ENCODE assay signal across 30 cellular contexts in the genomic region with DNA sequence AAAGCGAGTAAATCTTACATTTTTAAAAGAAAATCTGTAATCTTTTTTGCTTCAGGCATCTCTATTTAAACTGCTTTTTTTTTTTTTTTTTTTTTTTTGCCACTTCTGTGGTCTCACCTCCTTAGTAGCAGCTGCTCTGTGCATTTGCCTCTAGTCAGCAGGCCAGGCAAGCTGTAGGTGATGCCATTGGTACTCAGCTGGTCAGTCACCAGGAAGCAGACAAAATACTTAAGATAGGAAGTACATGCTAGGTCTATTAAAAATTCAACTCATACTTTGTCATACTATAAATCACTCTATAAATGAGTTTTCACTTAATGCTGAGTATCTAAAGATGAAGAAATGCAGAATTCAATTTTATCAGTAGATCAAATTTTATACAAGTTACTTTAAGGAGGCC.
A peak's percentile ranks its signal among the peaks of the same experiment; 100 is the strongest.
DNase-seq lines count a peak whose midpoint lies in the region; ATAC-seq and TF ChIP-seq lines count a peak whose summit lies in the region.
"Had no signal": no experiment of that assay in that cellular context is flagged by ENCODE, and none has a peak within 500 bp of the region (broad histone marks: within the 10 kb centered on the region; RNA-seq: fewer than 3 reads in every experiment).

No MANE protein-coding gene starts in this region.

- no peak for TF ChIP-seq CTCF in PC-3 (conservative IDR thresholded peaks at IDR 0.05; ENCODE audit: low read depth, low read length)

- POLR2A ChIA-PET in PC-3 (lab: Charles Lee; ENCODE audit: unreplicated experiment), result no interaction called here

- no peak overlapping the region for H3K9ac ChIP-seq in PC-3 (ENCODE audit: low read length)
- H3K9ac ChIP-seq: BLaER1; BLaER1 treated with 17β-estradiol and CSF1 and Interleukin-3, amounts not matched to agents 10 nM and 100 nM had no signal

- no peaks in the 10 kb centered on the region for H3K9me3 ChIP-seq in PC-3 (ENCODE audit: low read length)
- H3K9me3 ChIP-seq: BE2C, BLaER1 had no signal

- H3K36me3 ChIP-seq in PC-3 (ENCODE audit: low read depth, low read length), result no peaks in the 10 kb centered on the region
- H3K36me3 ChIP-seq: BE2C, BLaER1 had no signal

- H3K27ac ChIP-seq in PC-3 (ENCODE audit: low read length), result no peak overlapping the region
- H3K27ac ChIP-seq: 22Rv1; A549; BLaER1; BLaER1 treated with 17β-estradiol and CSF1 and Interleukin-3, amounts not matched to agents 10 nM and 100 nM; C4-2B had no signal

- no peak overlapping the region for H2AFZ ChIP-seq in PC-3 (ENCODE audit: low read length)

- DNase-seq in DMS53 (lab: John Stamatoyannopoulos, UW) (peak; percentile 0), DMS53 treated with DMSO at 0.1 percent for 48 hours (lab: John Stamatoyannopoulos, UW; ENCODE audit: unreplicated experiment) (no peak), PC-3 (peak; percentile 29), RKO (ENCODE audit: low spot score) (peak; percentile 19), mucosa of gallbladder (ENCODE audit: low spot score) (no peak)
- DNase-seq: 8988T; ACHN; AML-193; BE2C; C1 segment of cervical spinal cord; Caco-2; Calu3; CD4-positive, alpha-beta memory T cell; CD4-positive, alpha-beta T cell; CD4-positive, CD25-positive, alpha-beta regulatory T cell; CD8-positive, alpha-beta memory T cell; CD8-positive, alpha-beta T cell; COR-L47; DMS 273 treated with DMSO at 0.1 percent for 48 hours; DMS153; DMS79; DMS79 treated with DMSO at 0.1 percent for 48 hours; DND-41; EL had no signal

- no peaks in the 10 kb centered on the region for H3K9me2 ChIP-seq in PC-3 (replicated peaks; ENCODE audit: low read length)

- ATAC-seq in PC-3 (peak; percentile 97), GM19328 (IDR thresholded peaks at IDR 0.05; ENCODE audit: unreplicated experiment) (no peak)
- ATAC-seq: CD8-positive, alpha-beta T cell had no signal

- intact Hi-C loops in PC-3 (cut with micrococcal nuclease), result no loop called here

- CTCF ChIA-PET in PC-3 (lab: Charles Lee), result interaction anchor here (0.7 kb wide), 1 partner anchor 13 kb away, joined by 10 read pairs; no protein-coding TSS in a partner anchor

- H3K27me3 ChIP-seq in PC-3 (ENCODE audit: low read length), result no peaks in the 10 kb centered on the region
- H3K27me3 ChIP-seq: BE2C; BLaER1; BLaER1 treated with 17β-estradiol and CSF1 and Interleukin-3, amounts not matched to agents 10 nM and 100 nM had no signal

- BruUV-seq in PC-3 (replicated peaks; lab: Mats Ljungman, UMichigan), result no TSS peak

- no peak overlapping the region for H3K4me2 ChIP-seq in PC-3 (ENCODE audit: low read length)
- H3K4me2 ChIP-seq: A549; BLaER1; BLaER1 treated with 17β-estradiol and CSF1 and Interleukin-3, amounts not matched to agents 10 nM and 100 nM had no signal

- no peaks in the 10 kb centered on the region for H3F3A ChIP-seq in PC-3 (ENCODE audit: low read length, unreplicated experiment)

- no peaks in the 10 kb centered on the region for H3K79me2 ChIP-seq in PC-3 (ENCODE audit: low read length)

- no peaks in the 10 kb centered on the region for H4K20me1 ChIP-seq in PC-3 (ENCODE audit: low read length)
- H4K20me1 ChIP-seq: BLaER1 had no signal

- H3K4me1 ChIP-seq in PC-3 (ENCODE audit: insufficient read depth, low read length), result no peaks in the 10 kb centered on the region
- H3K4me1 ChIP-seq: BE2C; BLaER1; BLaER1 treated with 17β-estradiol and CSF1 and Interleukin-3, amounts not matched to agents 10 nM and 100 nM had no signal

- no peak overlapping the region for H3K4me3 ChIP-seq in PC-3 (ENCODE audit: low read length)
- H3K4me3 ChIP-seq: A549; BLaER1; BLaER1 treated with 17β-estradiol and CSF1 and Interleukin-3, amounts not matched to agents 10 nM and 100 nM had no signal

Comparison
In these comparisons a context has a peak if more than half of its experiments do, and no peak if none do; other contexts are left out.
1. DNase-seq: peak in DMS53 (single experiment), PC-3 (single experiment) and RKO (single experiment); none in DMS53 treated with DMSO at 0.1 percent for 48 hours (single experiment) and mucosa of gallbladder (single experiment).